Comparison of ENCODE assay signal across 8 cellular contexts in the genomic region with DNA sequence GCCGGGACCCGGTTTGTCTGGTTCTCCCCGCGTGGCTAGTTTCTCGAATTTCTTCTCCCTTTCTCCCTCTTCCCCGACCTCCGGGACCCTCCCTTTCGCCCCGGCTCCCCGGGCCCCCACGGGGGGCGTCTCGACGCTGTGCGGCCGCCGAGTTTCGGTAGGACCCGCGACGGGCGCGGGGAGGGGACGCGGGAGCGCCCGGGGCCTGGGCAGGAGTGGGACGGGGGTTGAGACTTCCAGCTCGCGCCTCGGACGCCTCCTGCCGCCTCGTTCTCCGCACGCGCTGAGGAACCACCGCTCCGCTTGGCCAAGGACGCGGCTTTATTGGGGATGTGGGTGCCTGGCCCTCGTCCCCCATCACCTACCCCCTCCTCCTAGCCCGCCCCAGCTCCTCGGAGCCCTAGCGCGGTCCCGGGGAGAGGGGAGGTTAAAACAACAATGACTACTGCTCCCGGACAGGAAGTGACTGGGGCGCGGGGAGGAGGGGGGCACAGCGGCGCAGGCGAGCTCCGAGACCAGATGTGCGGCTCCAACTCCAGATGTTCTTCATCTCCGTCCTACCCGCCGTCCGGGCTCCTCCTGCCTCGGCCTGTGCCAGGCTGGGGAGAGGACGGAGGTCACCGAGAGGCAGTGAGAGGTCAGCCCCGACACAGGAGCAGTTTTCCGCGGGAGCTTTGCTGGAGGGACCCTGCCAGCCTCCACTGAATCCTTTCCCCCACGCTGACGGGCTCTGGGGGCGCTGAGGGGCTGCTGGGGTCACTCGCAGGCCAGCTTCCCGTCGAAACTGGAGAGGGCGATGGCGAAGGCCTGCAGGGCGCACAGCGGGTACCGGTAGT. TPM values are rescaled to one million over a fixed set of nuclear protein-coding genes. Genes with fewer than 3 reads are reported as not detected.
A peak's percentile ranks its signal among the peaks of the same experiment; 100 is the strongest.
DNase-seq lines count a peak whose midpoint lies in the region; TF ChIP-seq lines count a peak whose summit lies in the region.

No MANE protein-coding gene starts in this region.

- no peaks in the 10 kb centered on the region for H3K9me3 Mint-ChIP-seq in endodermal cell

- no peaks in the 10 kb centered on the region for H3K36me3 Mint-ChIP-seq in endodermal cell (ENCODE audit: low read depth)

- H3K4me3 Mint-ChIP-seq in endodermal cell: peak overlapping the region; percentile 66

- no peaks in the 10 kb centered on the region for H3K27me3 ChIP-seq in KMS-11 (ENCODE audit: insufficient read depth, low read depth)
- H3K27me3 ChIP-seq in endodermal cell (ENCODE audit: control insufficient read depth, insufficient read depth, low read length, poor library complexity, severe bottlenecking): no peaks in the 10 kb centered on the region
- H3K27me3 ChIP-seq in thymus (ENCODE audit: control insufficient read depth, insufficient read depth): peaks cover 24% of the 10 kb centered on the region

- H3K27me3 Mint-ChIP-seq in endodermal cell (ENCODE audit: insufficient read depth): peaks cover 16% of the 10 kb centered on the region

- peak overlapping the region; percentile 80 for H3K4me2 ChIP-seq in KMS-11

- no peaks in the 10 kb centered on the region for H3K9me3 ChIP-seq in endodermal cell (ENCODE audit: control insufficient read depth, low read length)
- no peaks in the 10 kb centered on the region for H3K9me3 ChIP-seq in thymus (ENCODE audit: control insufficient read depth)

- peak overlapping the region; percentile 94 for H2AFZ ChIP-seq in KMS-11 (ENCODE audit: low read depth)

- peak overlapping the region; percentile 94 for H3K9ac ChIP-seq in KMS-11
- H3K9ac ChIP-seq in endodermal cell (ENCODE audit: extremely low read depth, low read length, poor library complexity, severe bottlenecking): peak overlapping the region; percentile 59

- no peaks in the 10 kb centered on the region for H3K79me2 ChIP-seq in KMS-11 (ENCODE audit: insufficient read depth, low read depth)

- peak overlapping the region; percentile 79 for H3K27ac ChIP-seq in KMS-11
- H3K27ac ChIP-seq in endodermal cell (ENCODE audit: low read depth, low read length): peak overlapping the region; percentile 51
- H3K27ac ChIP-seq in thymus (ENCODE audit: low read depth): peak overlapping the region; percentile 61

- peaks cover 5% of the 10 kb centered on the region for H3K4me1 ChIP-seq in KMS-11 (ENCODE audit: low read depth, poor library complexity, severe bottlenecking)
- H3K4me1 ChIP-seq in endodermal cell (ENCODE audit: control insufficient read depth, insufficient read depth, low read length): peaks cover 11% of the 10 kb centered on the region
- peaks cover 4% of the 10 kb centered on the region for H3K4me1 ChIP-seq in thymus (ENCODE audit: control insufficient read depth, insufficient read depth, low read length)

- H3K4me3 ChIP-seq in KMS-11 (IDR thresholded peaks at IDR 0.05; ENCODE audit: insufficient read depth, low read depth, low read length): peak overlapping the region; percentile 41
- H3K4me3 ChIP-seq in endodermal cell (ENCODE audit: low read length): peak overlapping the region; percentile 79
- peak overlapping the region; percentile 74 for H3K4me3 ChIP-seq in thymus (ENCODE audit: low read length)

- peaks cover 35% of the 10 kb centered on the region for H3K4me1 Mint-ChIP-seq in endodermal cell

- H3K27ac Mint-ChIP-seq in endodermal cell: no peak overlapping the region

- TF ChIP-seq CTCF in KMS-11 (conservative IDR thresholded peaks at IDR 0.05; ENCODE audit: low read depth, low read length) (no peak), endodermal cell (conservative IDR thresholded peaks at IDR 0.05) (no peak)

- WGBS in endodermal cell (ENCODE audit: insufficient coverage in 1 of 2, insufficient read length in 1 of 2), 2 experiments: 6 to 15% methylated on average over 16 to 76 of the region's 76 CpGs
- 6% methylated on average over 76 of the region's 76 CpGs for WGBS in thymus

- no peaks in the 10 kb centered on the region for H4K20me1 ChIP-seq in KMS-11 (ENCODE audit: insufficient read depth)

- no peaks in the 10 kb centered on the region for H3K36me3 ChIP-seq in KMS-11 (ENCODE audit: insufficient read depth)
- no peaks in the 10 kb centered on the region for H3K36me3 ChIP-seq in endodermal cell (ENCODE audit: control insufficient read depth, insufficient read depth, low read length)
- no peaks in the 10 kb centered on the region for H3K36me3 ChIP-seq in thymus (ENCODE audit: control insufficient read depth, insufficient read depth)

- DNase-seq in D341Med (ENCODE audit: low spot score) (peak; percentile 80), endodermal cell (peak; percentile 86), mucosa of gallbladder (ENCODE audit: low spot score) (peak; percentile 55), HPDE6-E6E7 (ENCODE audit: extremely low spot score) (no peak), NCI-H1092 (lab: John Stamatoyannopoulos, UW) (no peak)
- peak; percentile 55 to 66 for DNase-seq in activated CD4-positive, alpha-beta T cell treated with anti-CD3 and anti-CD28 coated beads, Interleukin-2, amount 50 U/mL, for 48 hours

RNA-seq across cellular contexts. Expression of a gene that starts 0.9 kb away (rescaled TPM):
- total RNA-seq in endodermal cell: 10 to 100 TPM; 22.7 to 29.2 TPM
- 32.4 TPM for polyA plus RNA-seq in endodermal cell (2013, experiment 1 of 2)
- polyA plus RNA-seq in endodermal cell (2013, experiment 2 of 2): 30.3 TPM
- 45.3 TPM for total RNA-seq in mucosa of gallbladder
- polyA plus RNA-seq in thymus: 13.6 TPM

RNA-seq across cellular contexts. Expression of a gene that starts 14.9 kb away (rescaled TPM):
- total RNA-seq in endodermal cell (1 to 10 TPM in 1 of 2 donors, under 1 TPM in 1; 0.29 to 4.0 TPM), mucosa of gallbladder (not detected)
- 0.25 TPM for polyA plus RNA-seq in endodermal cell (2013, experiment 1 of 2)
- 0.12 TPM for polyA plus RNA-seq in endodermal cell (2013, experiment 2 of 2)
- polyA plus RNA-seq in thymus: 0.52 TPM

RNA-seq across cellular contexts. Expression of a gene that starts 29.6 kb away (rescaled TPM):
- 1,000 to 10,000 TPM; 1,411 to 1,652 TPM for total RNA-seq in endodermal cell
- 1,752 TPM for polyA plus RNA-seq in endodermal cell (2013, experiment 1 of 2)
- polyA plus RNA-seq in endodermal cell (2013, experiment 2 of 2): 1,640 TPM
- 921 TPM for total RNA-seq in mucosa of gallbladder
- 1,878 TPM for polyA plus RNA-seq in thymus

RNA-seq across cellular contexts. Expression of a gene that starts 45.7 kb away (rescaled TPM):
- total RNA-seq in endodermal cell (10 to 100 TPM; 13.5 to 16.4 TPM), mucosa of gallbladder (2.6 TPM)
- 13.3 TPM for polyA plus RNA-seq in endodermal cell (2013, experiment 1 of 2)
- polyA plus RNA-seq in endodermal cell (2013, experiment 2 of 2): 14.2 TPM
- 8.4 TPM for polyA plus RNA-seq in thymus

Comparison
In these comparisons a context has a peak if more than half of its experiments do, and no peak if none do; other contexts are left out.
1. DNase-seq: peak in D341Med (single experiment), activated CD4-positive, alpha-beta T cell treated with anti-CD3 and anti-CD28 coated beads, Interleukin-2, amount 50 U/mL, for 48 hours (2 of 2), endodermal cell (single experiment) and mucosa of gallbladder (single experiment); none in HPDE6-E6E7 (single experiment) and NCI-H1092 (single experiment).
2. Peak in every context shown above with its lines, with median percentiles within 50 percentile points of each other: H3K27ac ChIP-seq and H3K4me3 ChIP-seq.